Comparison of ENCODE assay signal across 35 cellular contexts in genomic region chr19:50792852-50793250, GRCh38. TPM values are rescaled to one million over a fixed set of nuclear protein-coding genes. Genes with fewer than 3 reads are reported as not detected.
"Had no signal": no experiment of that assay in that cellular context is flagged by ENCODE, and none has a peak within 500 bp of the region (broad histone marks: within the 10 kb centered on the region; RNA-seq: fewer than 3 reads in every experiment).

No MANE protein-coding gene starts in this region.

- H3K27ac Mint-ChIP-seq: activated B cell treated with CpG ODN at 0.5 μM for 24 hours; activated CD8-positive, alpha-beta T cell treated with anti-CD3 and anti-CD28 coated beads for 36 hours; activated T-helper 17 cell treated with anti-CD3 and anti-CD28 coated beads, Interleukin-2, amount 50 U/mL, for 72 hours; immature natural killer cell; nephron; progenitor cell of endocrine pancreas; stimulated activated memory B cell treated with anti-CD40 and anti-IgM and Interleukin-4, amounts not matched to agents 10 μg/mL and 1 μg/mL and 100 μg/mL, for 72 hours had no signal

- ATAC-seq: activated CD8-positive, alpha-beta T cell treated with anti-CD3 and anti-CD28 coated beads for 36 hours; activated T-cell treated with anti-CD3 and anti-CD28 coated beads, Interleukin-2, amount 50 U/mL, for 4 hours; activated T-helper 17 cell treated with anti-CD3 and anti-CD28 coated beads, Interleukin-2, amount 50 U/mL, for 72 hours; effector memory CD8-positive, alpha-beta T cell; gastroesophageal sphincter; left colon; right lobe of liver had no signal

- H3K4me3 Mint-ChIP-seq: activated B cell treated with CpG ODN at 0.5 μM for 24 hours; activated CD8-positive, alpha-beta T cell treated with anti-CD3 and anti-CD28 coated beads for 36 hours; activated T-cell treated with anti-CD3 and anti-CD28 coated beads, Interleukin-2, amount 50 U/mL, for 4 hours; activated T-helper 17 cell treated with anti-CD3 and anti-CD28 coated beads, Interleukin-2, amount 50 U/mL, for 72 hours; effector memory CD8-positive, alpha-beta T cell; immature natural killer cell; nephron; stimulated activated memory B cell treated with anti-CD40 and anti-IgM and Interleukin-4, amounts not matched to agents 10 μg/mL and 1 μg/mL and 100 μg/mL, for 72 hours; stimulated activated naive CD8-positive, alpha-beta T cell treated with anti-CD3 and anti-CD28 coated beads, Interleukin-15, amount 100 ng/mL, for 72 hours had no signal

- H3K9me3 Mint-ChIP-seq: activated B cell treated with CpG ODN at 0.5 μM for 24 hours; activated CD8-positive, alpha-beta T cell treated with anti-CD3 and anti-CD28 coated beads for 36 hours; activated T-cell treated with anti-CD3 and anti-CD28 coated beads, Interleukin-2, amount 50 U/mL, for 4 hours; activated T-helper 17 cell treated with anti-CD3 and anti-CD28 coated beads, Interleukin-2, amount 50 U/mL, for 72 hours; effector memory CD8-positive, alpha-beta T cell; immature natural killer cell; nephron; stimulated activated memory B cell treated with anti-CD40 and anti-IgM and Interleukin-4, amounts not matched to agents 10 μg/mL and 1 μg/mL and 100 μg/mL, for 72 hours; stimulated activated naive CD8-positive, alpha-beta T cell treated with anti-CD3 and anti-CD28 coated beads, Interleukin-15, amount 100 ng/mL, for 72 hours had no signal

- H3K27me3 Mint-ChIP-seq: activated B cell treated with CpG ODN at 0.5 μM for 24 hours; activated CD8-positive, alpha-beta T cell treated with anti-CD3 and anti-CD28 coated beads for 36 hours; activated T-helper 17 cell treated with anti-CD3 and anti-CD28 coated beads, Interleukin-2, amount 50 U/mL, for 72 hours; effector memory CD8-positive, alpha-beta T cell; stimulated activated naive CD8-positive, alpha-beta T cell treated with anti-CD3 and anti-CD28 coated beads, Interleukin-15, amount 100 ng/mL, for 72 hours had no signal

- H3K36me3 Mint-ChIP-seq: immature natural killer cell had no signal

- DNase-seq: activated B cell treated with CpG ODN at 0.5 μM for 24 hours; activated CD4-positive, alpha-beta T cell treated with anti-CD3 and anti-CD28 coated beads, Interleukin-2, amount 50 U/mL, for 1 hour; activated CD8-positive, alpha-beta T cell treated with anti-CD3 and anti-CD28 coated beads for 36 hours; activated gamma-delta T cell treated with Interleukin-2 at 50 U/mL for 16 hours; activated naive CD4-positive, alpha-beta T cell treated with anti-CD3 and anti-CD28 coated beads, Interleukin-2, amount 50 U/mL, for 16 hours; activated T-cell treated with anti-CD3 and anti-CD28 coated beads, Interleukin-2, amount 50 U/mL, for 4 hours; amniotic stem cell; caudate nucleus; cortex of kidney; effector memory CD8-positive, alpha-beta T cell; hippocampal formation; immature natural killer cell; kidney; left colon; mammary epithelial cell; ovary; right lobe of liver; stimulated activated CD4-positive, alpha-beta T cell treated with anti-CD3 and anti-CD28 coated beads, Interleukin-12 subunit alpha, Interleukin-12 subunit beta, amount 100 ng/mL, for 4 hours; stimulated activated CD4-positive, alpha-beta T cell treated with anti-CD3 and anti-CD28 coated beads, Interleukin-4, amount 100 ng/mL, for 4 hours; stimulated activated naive CD8-positive, alpha-beta T cell treated with anti-CD3 and anti-CD28 coated beads, Interleukin-15, amount 100 ng/mL, for 72 hours; substantia nigra; T-helper 9 cell; upper lobe of left lung had no signal

- H3K4me1 Mint-ChIP-seq: activated T-helper 17 cell treated with anti-CD3 and anti-CD28 coated beads, Interleukin-2, amount 50 U/mL, for 72 hours; immature natural killer cell; nephron had no signal

RNA-seq across cellular contexts. Expression of gene ACP4, which starts 2.6 kb away (rescaled TPM):
- total RNA-seq: activated B cell treated with CpG ODN at 0.5 μM for 24 hours; activated CD8-positive, alpha-beta T cell treated with anti-CD3 and anti-CD28 coated beads for 36 hours; activated T-cell treated with anti-CD3 and anti-CD28 coated beads, Interleukin-2, amount 50 U/mL, for 4 hours; activated T-helper 17 cell treated with anti-CD3 and anti-CD28 coated beads, Interleukin-2, amount 50 U/mL, for 72 hours; chondrocyte; fibroblast of lung; fibroblast of villous mesenchyme; gastroesophageal sphincter; kidney; left colon; liver; mammary epithelial cell; mucosa of gallbladder; ovary; progenitor cell of endocrine pancreas; renal cortical epithelial cell; upper lobe of left lung; vagina had no signal

RNA-seq across cellular contexts. Expression of gene GPR32, which starts 22.6 kb away (rescaled TPM):
- total RNA-seq: activated B cell treated with CpG ODN at 0.5 μM for 24 hours; activated CD8-positive, alpha-beta T cell treated with anti-CD3 and anti-CD28 coated beads for 36 hours; activated T-cell treated with anti-CD3 and anti-CD28 coated beads, Interleukin-2, amount 50 U/mL, for 4 hours; activated T-helper 17 cell treated with anti-CD3 and anti-CD28 coated beads, Interleukin-2, amount 50 U/mL, for 72 hours; chondrocyte; fibroblast of lung; fibroblast of villous mesenchyme; gastroesophageal sphincter; kidney; left colon; liver; mammary epithelial cell; mucosa of gallbladder; ovary; progenitor cell of endocrine pancreas; renal cortical epithelial cell; right lobe of liver; upper lobe of left lung; vagina had no signal

RNA-seq across cellular contexts. Expression of gene KLK1, which starts 30.7 kb away (rescaled TPM):
- total RNA-seq: chondrocyte, fibroblast of lung, fibroblast of villous mesenchyme, gastroesophageal sphincter, liver, progenitor cell of endocrine pancreas, renal cortical epithelial cell, right lobe of liver, vagina had no signal

RNA-seq across cellular contexts. Expression of gene KLK15, which starts 40.5 kb away (rescaled TPM):
- total RNA-seq: activated B cell treated with CpG ODN at 0.5 μM for 24 hours; activated CD8-positive, alpha-beta T cell treated with anti-CD3 and anti-CD28 coated beads for 36 hours; activated T-cell treated with anti-CD3 and anti-CD28 coated beads, Interleukin-2, amount 50 U/mL, for 4 hours; activated T-helper 17 cell treated with anti-CD3 and anti-CD28 coated beads, Interleukin-2, amount 50 U/mL, for 72 hours; chondrocyte; fibroblast of lung; fibroblast of villous mesenchyme; gastroesophageal sphincter; kidney; liver; mammary epithelial cell; mucosa of gallbladder; ovary; progenitor cell of endocrine pancreas; renal cortical epithelial cell; right lobe of liver; upper lobe of left lung; vagina had no signal
